Comparison of ENCODE assay signal across 1 cellular context in the genomic region with DNA sequence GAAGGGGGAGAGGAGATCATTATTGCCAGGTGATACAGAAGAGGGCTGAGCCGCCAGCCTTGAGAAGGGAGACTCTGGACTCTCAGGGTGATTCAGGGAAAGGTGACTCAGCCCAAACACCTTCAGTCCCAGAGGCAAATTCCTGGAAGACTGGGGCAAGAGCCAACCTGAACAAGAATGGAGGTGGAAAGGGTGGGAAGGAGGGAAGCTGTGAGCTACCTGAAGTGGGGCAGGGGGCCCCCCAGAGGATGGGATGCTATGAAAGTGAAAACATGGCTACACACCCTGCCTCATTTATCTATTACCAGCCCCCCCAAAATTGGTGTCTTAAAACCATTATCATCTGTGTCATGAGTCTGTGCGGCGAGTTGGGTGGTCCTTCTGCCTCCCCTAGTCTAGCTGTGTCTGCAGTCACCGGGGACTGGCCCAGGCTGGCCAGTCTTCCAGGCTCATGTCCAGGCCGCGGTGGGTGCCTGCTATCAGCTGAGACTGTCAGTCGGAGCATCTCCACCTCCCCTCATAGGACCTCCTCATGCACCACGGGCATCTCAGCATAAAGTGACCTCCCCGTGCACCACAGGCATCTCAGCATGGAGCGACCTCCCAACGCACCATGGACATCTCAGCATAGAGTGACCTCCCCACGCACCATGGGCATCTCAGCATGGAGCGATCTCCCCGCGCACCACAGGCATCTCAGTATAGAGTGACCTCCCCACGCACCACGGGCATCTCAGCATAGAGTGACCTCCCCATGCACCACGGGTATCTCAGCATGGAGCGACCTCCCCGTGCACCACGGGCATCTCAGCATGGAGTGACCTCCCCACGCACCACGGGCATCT.
TF ChIP-seq lines count a peak whose summit lies in the region.

No MANE protein-coding gene starts in this region.

TF ChIP-seq in HepG2, 621 proteins besides CTCF, POLR2A, EP300 and RAD21:
- TF ChIP-seq ZNF766 (CRISPR knock-in tag; IDR thresholded peaks at IDR 0.05; ENCODE audit: borderline replicate concordance) (no peak), SALL1 (CRISPR knock-in tag; IDR thresholded peaks at IDR 0.05) (0 out of 2 replicates have a peak, but pooled peaks have one; percentile 3), FOSL2 (CRISPR knock-in tag; IDR thresholded peaks at IDR 0.05) (peak; percentile 50; the same call in 1 of the 2 replicates)
